20 cellular contexts compared by ENCODE assay signal in the genomic region with DNA sequence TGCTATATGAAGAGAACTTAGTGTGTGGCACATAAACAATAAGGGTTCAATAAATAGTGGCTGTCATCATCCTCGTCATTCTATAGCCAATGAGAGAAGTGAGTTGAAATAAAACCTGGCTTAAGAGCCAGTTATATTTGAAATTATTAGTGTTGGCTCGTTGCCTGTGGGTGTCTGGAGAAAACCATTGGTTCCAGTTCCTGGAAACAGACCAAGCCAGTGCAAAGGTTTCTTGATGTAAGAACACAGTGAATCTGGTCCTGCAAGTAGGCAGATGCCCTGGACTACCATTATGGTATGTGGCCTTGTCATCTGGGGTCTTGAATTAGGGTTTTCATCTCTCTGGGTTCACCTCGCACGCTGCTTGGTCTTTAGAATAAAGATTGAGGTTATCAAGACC. TPM values are rescaled to one million over a fixed set of nuclear protein-coding genes. Genes with fewer than 3 reads are reported as not detected.
DNase-seq lines count a peak whose midpoint lies in the region; ATAC-seq, FAIRE-seq and TF ChIP-seq lines count a peak whose summit lies in the region.
"Had no signal": no experiment of that assay in that cellular context is flagged by ENCODE, and none has a peak within 500 bp of the region (broad histone marks: within the 10 kb centered on the region; RNA-seq: fewer than 3 reads in every experiment).

No MANE protein-coding gene starts in this region.

- no peak overlapping the region for H3K4me3 ChIP-seq in right lobe of liver
- no peak overlapping the region for H3K4me3 ChIP-seq in HepG2 (replicated peaks in 1 of 3; ENCODE audit: insufficient read depth in 1 of 3, low read depth in 2 of 3, low read length in 3 of 3)
- H3K4me3 ChIP-seq in endothelial cell of umbilical vein (replicated peaks in 1 of 3; ENCODE audit: insufficient read depth in 1 of 3, low read depth in 1 of 3, low read length in 3 of 3), result no peak overlapping the region
- H3K4me3 ChIP-seq in ascending aorta, result no peak overlapping the region
- H3K4me3 ChIP-seq: A549, GM12878, GM23338 had no signal

- H3K79me2 ChIP-seq in HepG2 (ENCODE audit: insufficient read depth, low read length), result no peaks in the 10 kb centered on the region
- no peaks in the 10 kb centered on the region for H3K79me2 ChIP-seq in endothelial cell of umbilical vein (ENCODE audit: control insufficient read depth, insufficient read depth, low read length)

- TF ChIP-seq POLR2A in right lobe of liver (IDR thresholded peaks at IDR 0.05), result no peak
- no peak for TF ChIP-seq POLR2A in HepG2 (IDR thresholded peaks at IDR 0.05; ENCODE audit: insufficient read depth in 1 of 2, low read depth in 2 of 2, low read length in 2 of 2)
- no peak for TF ChIP-seq POLR2A in endothelial cell of umbilical vein (IDR thresholded peaks at IDR 0.05; ENCODE audit: low read depth, low read length)

- DNase-seq in right lobe of liver (peak in 1 of 3 donors; percentile 60), HepG2 (ENCODE audit: low spot score) (no peak), endothelial cell of umbilical vein (ENCODE audit: low read depth, low spot score) (peak; percentile 40), left lobe of liver (ENCODE audit: low spot score) (no peak), ascending aorta (ENCODE audit: low spot score in 2 of 2) (no peak), Right ventricle myocardium inferior (ENCODE audit: missing footprints) (no peak), medulla oblongata (ENCODE audit: extremely low spot score) (no peak)
- DNase-seq: GDM1; NCI-H1436; NCI-H2081 treated with DMSO at 0.1 percent for 48 hours; NCI-H2227 treated with DMSO at 0.1 percent for 48 hours; NCI-H526; NK-92 treated with Interleukin-12 subunit alpha and Interleukin-12 subunit beta, amount 100 ng/mL, for 24 hours; OCI-M1 had no signal

- H3K4me2 ChIP-seq in HepG2 (ENCODE audit: low read depth, low read length), result no peak overlapping the region
- no peak overlapping the region for H3K4me2 ChIP-seq in endothelial cell of umbilical vein (ENCODE audit: insufficient read depth, low read length)
- H3K4me2 ChIP-seq: A549, GM23338 had no signal

- H3K36me3 ChIP-seq in right lobe of liver (no peaks in the 10 kb centered on the region), HepG2 (replicated peaks in 1 of 2; ENCODE audit: control insufficient read depth in 1 of 2, insufficient read depth in 2 of 2, low read length in 2 of 2) (no peaks in the 10 kb centered on the region), endothelial cell of umbilical vein (ENCODE audit: control insufficient read depth in 2 of 2, extremely low read depth in 1 of 2, insufficient read depth in 2 of 2, low read length in 2 of 2) (no peaks in the 10 kb centered on the region), ascending aorta (no peaks in the 10 kb centered on the region)

- H2AFZ ChIP-seq in HepG2 (ENCODE audit: low read length) (no peak overlapping the region), endothelial cell of umbilical vein (ENCODE audit: low read depth, low read length) (no peak overlapping the region)
- H2AFZ ChIP-seq: GM23338 had no signal

- no peaks in the 10 kb centered on the region for H3K27me3 ChIP-seq in right lobe of liver
- H3K27me3 ChIP-seq in HepG2 (ENCODE audit: control insufficient read depth in 1 of 2, insufficient read depth in 2 of 2, low read length in 2 of 2), result no peaks in the 10 kb centered on the region
- no peaks in the 10 kb centered on the region for H3K27me3 ChIP-seq in endothelial cell of umbilical vein (ENCODE audit: control insufficient read depth in 2 of 2, insufficient read depth in 2 of 2, low read length in 2 of 2)
- no peaks in the 10 kb centered on the region for H3K27me3 ChIP-seq in ascending aorta

- no peaks in the 10 kb centered on the region for H4K20me1 ChIP-seq in HepG2 (ENCODE audit: insufficient read depth, low read length)
- no peaks in the 10 kb centered on the region for H4K20me1 ChIP-seq in endothelial cell of umbilical vein (replicated peaks; ENCODE audit: control insufficient read depth, extremely low read depth, insufficient read depth, low read length)

- H3K27ac ChIP-seq in right lobe of liver (no peak overlapping the region), HepG2 (ENCODE audit: extremely low read length, insufficient read depth, low read length) (no peak overlapping the region), endothelial cell of umbilical vein (ENCODE audit: insufficient read depth, low read depth, low read length) (no peak overlapping the region), ascending aorta (no peak overlapping the region)
- H3K27ac ChIP-seq: A549, C4-2B had no signal

- peak; percentile 45 to 56 (median 48) for ATAC-seq in right lobe of liver
- ATAC-seq in HepG2, result no peak
- peak; percentile 70 for ATAC-seq in left lobe of liver
- no peak for ATAC-seq in GM18909 (IDR thresholded peaks at IDR 0.05; ENCODE audit: poor library complexity, unreplicated experiment)
- ATAC-seq in Right ventricle myocardium inferior, result no peak
- ATAC-seq: A549, GM12878, GM23338 had no signal

- FAIRE-seq in HepG2 (lab: Jason Lieb, UNC), result no peak
- FAIRE-seq in endothelial cell of umbilical vein (lab: Jason Lieb, UNC), result no peak
- FAIRE-seq: A549, GM12878, GM18507 had no signal

- intact Hi-C loops in right lobe of liver (cut with DNase I) (no loop called here), HepG2 (cut with micrococcal nuclease; ENCODE audit: unreplicated experiment) (no loop called here), endothelial cell of umbilical vein (cut with micrococcal nuclease) (no loop called here), ascending aorta (cut with DNase I) (no loop called here), Right ventricle myocardium inferior (cut with DNase I) (no loop called here)

- no peaks in the 10 kb centered on the region for H3K4me1 ChIP-seq in right lobe of liver
- no peaks in the 10 kb centered on the region; the same call in 1 of the 2 replicates for H3K4me1 ChIP-seq in HepG2 (ENCODE audit: insufficient read depth, low read length)
- peaks cover 3% of the 10 kb centered on the region for H3K4me1 ChIP-seq in endothelial cell of umbilical vein (ENCODE audit: control insufficient read depth, extremely low read depth, insufficient read depth, low read length)
- no peaks in the 10 kb centered on the region for H3K4me1 ChIP-seq in ascending aorta
- H3K4me1 ChIP-seq: A549 had no signal

- H3K9ac ChIP-seq in HepG2 (ENCODE audit: insufficient read depth, low read depth, low read length) (no peak overlapping the region), endothelial cell of umbilical vein (replicated peaks; ENCODE audit: extremely low read depth, insufficient read depth, low read length) (no peak overlapping the region)

- TF ChIP-seq CTCF in right lobe of liver (IDR thresholded peaks at IDR 0.05) (no peak), HepG2 (CRISPR knock-in tag; IDR thresholded peaks at IDR 0.05) (no peak), endothelial cell of umbilical vein (IDR thresholded peaks at IDR 0.05; ENCODE audit: extremely low read depth in 1 of 2, insufficient read depth in 1 of 2, low read depth in 1 of 2, low read length in 2 of 2) (no peak), ascending aorta (IDR thresholded peaks at IDR 0.05) (no peak)

- H3K9me1 ChIP-seq in endothelial cell of umbilical vein (replicated peaks; ENCODE audit: control insufficient read depth, extremely low read depth, insufficient read depth, low read length), result no peaks in the 10 kb centered on the region

- TF ChIP-seq EP300 in HepG2 (IDR thresholded peaks at IDR 0.05; ENCODE audit: low read depth in 2 of 2, low read length in 2 of 2) (no peak), HepG2 (CRISPR knock-in tag; IDR thresholded peaks at IDR 0.05; ENCODE audit: borderline replicate concordance) (no peak)

- 30% methylated on average over 3 of the region's 4 CpGs for WGBS in right lobe of liver (ENCODE audit: insufficient coverage, low coverage, low lambda C conversion rate, missing lambda C conversion rate)
- 94% methylated on average over 4 of the region's 4 CpGs for WGBS in HepG2 (ENCODE audit: low lambda C conversion rate)

- TF ChIP-seq RAD21 in HepG2 (CRISPR knock-in tag; IDR thresholded peaks at IDR 0.05), result no peak

- dilution Hi-C loops in endothelial cell of umbilical vein (cut with MboI; ENCODE audit: extremely low pct_ligation_motif_present, low sequenced_read_pairs), result no loop called here

- H3K9me3 ChIP-seq in right lobe of liver (no peaks in the 10 kb centered on the region), HepG2 (ENCODE audit: low read length) (no peaks in the 10 kb centered on the region), endothelial cell of umbilical vein (replicated peaks; ENCODE audit: control insufficient read depth, insufficient read depth, low read length) (no peaks in the 10 kb centered on the region), ascending aorta (no peaks in the 10 kb centered on the region)
- H3K9me3 ChIP-seq: A549 had no signal

- CTCF ChIA-PET in HepG2 (lab: Yijun Ruan, JAX; ENCODE audit: low intra/inter-chr PET ratio, low total read pairs) (no interaction called here), endothelial cell of umbilical vein (lab: Charles Lee) (no interaction called here)

- BruUV-seq in HepG2 (replicated peaks; lab: Mats Ljungman, UMichigan) (no TSS peak), endothelial cell of umbilical vein (replicated peaks; lab: Mats Ljungman, UMichigan) (no TSS peak)

- POLR2A ChIA-PET in HepG2 (lab: Yijun Ruan, JAX), result no interaction called here
- POLR2A ChIA-PET in endothelial cell of umbilical vein (lab: Charles Lee), result no interaction called here

- in situ Hi-C loops in HepG2 (cut with HindIII; ENCODE audit: extremely low pct_ligation_motif_present, low pct_unique_long_range_greater_than_20kb), result no loop called here

RNA-seq across cellular contexts. Expression of gene URB2, which starts 43.3 kb away (rescaled TPM):
- 1 to 10 TPM; 3.7 to 7.6 (median 3.9) TPM for total RNA-seq in right lobe of liver
- 17.6 and 17.9 TPM in 2 replicates for total RNA-seq in HepG2 (2016; rRNA removed; fragmentation: Illumina TruSeq; extraction: Trizol)
- 1.1 and 1.6 TPM in 2 replicates for total RNA-seq in HepG2 (2016; cell fraction: cytosol; rRNA removed; fragmentation: Illumina TruSeq; extraction: Trizol; ENCODE audit: low read depth)
- total RNA-seq in HepG2 (2016; cell fraction: insoluble cytoplasmic fraction; rRNA removed; fragmentation: Illumina TruSeq; extraction: Trizol), result 17.2 and 17.6 TPM in 2 replicates
- total RNA-seq in HepG2 (2016; cell fraction: membrane; rRNA removed; fragmentation: Illumina TruSeq; extraction: Trizol), result 4.1 and 4.2 TPM in 2 replicates
- 18.1 and 23.3 TPM in 2 replicates for total RNA-seq in HepG2 (2016; cell fraction: nucleus; rRNA removed; fragmentation: Illumina TruSeq; extraction: Trizol)
- 3.9 and 4.0 TPM in 2 replicates for polyA plus RNA-seq in HepG2 (2011; rRNA removed)
- 3.3 and 4.5 TPM in 2 replicates for polyA plus RNA-seq in HepG2 (2011; cell fraction: cytosol; rRNA removed)
- polyA plus RNA-seq in HepG2 (2011; cell fraction: nucleus; rRNA removed), result 5.7 and 6.2 TPM in 2 replicates
- 4.1 and 5.4 TPM in 2 replicates for polyA plus RNA-seq in HepG2 (2012)
- 0.28 and 0.29 TPM in 2 replicates for polyA plus RNA-seq in HepG2 (2016; cell fraction: cytosol; fragmentation: Illumina TruSeq; extraction: Trizol; ENCODE audit: low read depth)
- 8.1 and 9.3 TPM in 2 replicates for polyA plus RNA-seq in HepG2 (2016; cell fraction: insoluble cytoplasmic fraction; fragmentation: Illumina TruSeq; extraction: Trizol; ENCODE audit: low read depth)
- 0.63 and 0.86 TPM in 2 replicates for polyA plus RNA-seq in HepG2 (2016; cell fraction: membrane; fragmentation: Illumina TruSeq; extraction: Trizol; ENCODE audit: low read depth)
- polyA plus RNA-seq in HepG2 (2016; cell fraction: nucleus; fragmentation: Illumina TruSeq; extraction: Trizol; ENCODE audit: insufficient read depth, low read depth), result 15.0 and 20.4 TPM in 2 replicates
- 21.0 and 54.3 TPM in 2 replicates for polyA minus RNA-seq in HepG2 (2011; rRNA and poly(A)+ RNA removed; ENCODE audit: low replicate concordance)
- polyA minus RNA-seq in HepG2 (2011; cell fraction: cytosol; rRNA and poly(A)+ RNA removed), result 5.5 and 8.0 TPM in 2 replicates
- 20.3 and 25.4 TPM in 2 replicates for polyA minus RNA-seq in HepG2 (2011; cell fraction: nucleus; rRNA and poly(A)+ RNA removed)
- 12.4 and 12.7 TPM in 2 replicates for total RNA-seq in endothelial cell of umbilical vein
- polyA plus RNA-seq in endothelial cell of umbilical vein, result 4.3 and 4.7 TPM in 2 replicates
- polyA plus RNA-seq in endothelial cell of umbilical vein (2011; cell fraction: cytosol; rRNA removed), result 4.7 and 4.8 TPM in 2 replicates
- polyA plus RNA-seq in endothelial cell of umbilical vein (2011; cell fraction: nucleus; rRNA removed), result 9.7 and 10.6 TPM in 2 replicates
- polyA plus RNA-seq in endothelial cell of umbilical vein (2012), result 4.8 and 7.2 TPM in 2 replicates
- polyA minus RNA-seq in endothelial cell of umbilical vein, result 14.9 and 15.4 TPM in 2 replicates
- polyA minus RNA-seq in endothelial cell of umbilical vein (2011; cell fraction: cytosol; rRNA and poly(A)+ RNA removed), result 20.4 TPM
- 12.4 and 16.0 TPM in 2 replicates for polyA minus RNA-seq in endothelial cell of umbilical vein (2011; cell fraction: nucleus; rRNA and poly(A)+ RNA removed)
- total RNA-seq in left lobe of liver, result 3.0 TPM
- 1.8 TPM for total RNA-seq in ascending aorta
- total RNA-seq in Right ventricle myocardium inferior, result 3.4 TPM

RNA-seq across cellular contexts. Expression of gene TAF5L, which starts 43.4 kb away (rescaled TPM):
- total RNA-seq in right lobe of liver, result 10 to 100 TPM in 3 of 6 experiments, 1 to 10 TPM in 3; 7.6 to 14.0 (median 9.9) TPM
- total RNA-seq in HepG2 (2016; rRNA removed; fragmentation: Illumina TruSeq; extraction: Trizol), result 16.8 and 18.2 TPM in 2 replicates
- total RNA-seq in HepG2 (2016; cell fraction: cytosol; rRNA removed; fragmentation: Illumina TruSeq; extraction: Trizol; ENCODE audit: low read depth), result 3.1 and 3.3 TPM in 2 replicates
- total RNA-seq in HepG2 (2016; cell fraction: insoluble cytoplasmic fraction; rRNA removed; fragmentation: Illumina TruSeq; extraction: Trizol), result 16.0 and 19.8 TPM in 2 replicates
- total RNA-seq in HepG2 (2016; cell fraction: membrane; rRNA removed; fragmentation: Illumina TruSeq; extraction: Trizol), result 15.0 and 16.4 TPM in 2 replicates
- total RNA-seq in HepG2 (2016; cell fraction: nucleus; rRNA removed; fragmentation: Illumina TruSeq; extraction: Trizol), result 14.5 and 15.1 TPM in 2 replicates
- 10.8 and 12.2 TPM in 2 replicates for polyA plus RNA-seq in HepG2 (2011; rRNA removed)
- polyA plus RNA-seq in HepG2 (2011; cell fraction: cytosol; rRNA removed), result 9.5 and 9.7 TPM in 2 replicates
- 8.8 and 12.5 TPM in 2 replicates for polyA plus RNA-seq in HepG2 (2011; cell fraction: nucleus; rRNA removed)
- polyA plus RNA-seq in HepG2 (2012), result 7.0 and 7.1 TPM in 2 replicates
- 2.1 and 3.0 TPM in 2 replicates for polyA plus RNA-seq in HepG2 (2016; cell fraction: cytosol; fragmentation: Illumina TruSeq; extraction: Trizol; ENCODE audit: low read depth)
- polyA plus RNA-seq in HepG2 (2016; cell fraction: insoluble cytoplasmic fraction; fragmentation: Illumina TruSeq; extraction: Trizol; ENCODE audit: low read depth), result 15.3 and 17.3 TPM in 2 replicates
- 9.5 and 9.9 TPM in 2 replicates for polyA plus RNA-seq in HepG2 (2016; cell fraction: membrane; fragmentation: Illumina TruSeq; extraction: Trizol; ENCODE audit: low read depth)
- 18.4 and 20.6 TPM in 2 replicates for polyA plus RNA-seq in HepG2 (2016; cell fraction: nucleus; fragmentation: Illumina TruSeq; extraction: Trizol; ENCODE audit: insufficient read depth, low read depth)
- 27.2 and 62.1 TPM in 2 replicates for polyA minus RNA-seq in HepG2 (2011; rRNA and poly(A)+ RNA removed; ENCODE audit: low replicate concordance)
- 7.0 and 7.6 TPM in 2 replicates for polyA minus RNA-seq in HepG2 (2011; cell fraction: cytosol; rRNA and poly(A)+ RNA removed)
- 19.6 and 22.8 TPM in 2 replicates for polyA minus RNA-seq in HepG2 (2011; cell fraction: nucleus; rRNA and poly(A)+ RNA removed)
- total RNA-seq in endothelial cell of umbilical vein, result 20.3 and 24.8 TPM in 2 replicates
- polyA plus RNA-seq in endothelial cell of umbilical vein, result 19.7 and 21.1 TPM in 2 replicates
- 20.0 and 21.0 TPM in 2 replicates for polyA plus RNA-seq in endothelial cell of umbilical vein (2011; cell fraction: cytosol; rRNA removed)
- polyA plus RNA-seq in endothelial cell of umbilical vein (2011; cell fraction: nucleus; rRNA removed), result 29.7 and 30.2 TPM in 2 replicates
- polyA plus RNA-seq in endothelial cell of umbilical vein (2012), result 12.1 and 17.9 TPM in 2 replicates
- polyA minus RNA-seq in endothelial cell of umbilical vein, result 31.6 and 42.2 TPM in 2 replicates
- polyA minus RNA-seq in endothelial cell of umbilical vein (2011; cell fraction: cytosol; rRNA and poly(A)+ RNA removed), result 16.0 TPM
- polyA minus RNA-seq in endothelial cell of umbilical vein (2011; cell fraction: nucleus; rRNA and poly(A)+ RNA removed), result 15.8 and 22.1 TPM in 2 replicates
- total RNA-seq in left lobe of liver, result 9.0 TPM
- 21.7 TPM for total RNA-seq in ascending aorta
- 10.8 TPM for total RNA-seq in Right ventricle myocardium inferior

Comparison
In these comparisons a context has a peak if more than half of its experiments do, and no peak if none do; other contexts are left out.
1. ATAC-seq: peak in right lobe of liver (4 of 4) and left lobe of liver (single experiment); none in HepG2 (single experiment), GM18909 (single experiment) and Right ventricle myocardium inferior (single experiment).